In the genomic region with DNA sequence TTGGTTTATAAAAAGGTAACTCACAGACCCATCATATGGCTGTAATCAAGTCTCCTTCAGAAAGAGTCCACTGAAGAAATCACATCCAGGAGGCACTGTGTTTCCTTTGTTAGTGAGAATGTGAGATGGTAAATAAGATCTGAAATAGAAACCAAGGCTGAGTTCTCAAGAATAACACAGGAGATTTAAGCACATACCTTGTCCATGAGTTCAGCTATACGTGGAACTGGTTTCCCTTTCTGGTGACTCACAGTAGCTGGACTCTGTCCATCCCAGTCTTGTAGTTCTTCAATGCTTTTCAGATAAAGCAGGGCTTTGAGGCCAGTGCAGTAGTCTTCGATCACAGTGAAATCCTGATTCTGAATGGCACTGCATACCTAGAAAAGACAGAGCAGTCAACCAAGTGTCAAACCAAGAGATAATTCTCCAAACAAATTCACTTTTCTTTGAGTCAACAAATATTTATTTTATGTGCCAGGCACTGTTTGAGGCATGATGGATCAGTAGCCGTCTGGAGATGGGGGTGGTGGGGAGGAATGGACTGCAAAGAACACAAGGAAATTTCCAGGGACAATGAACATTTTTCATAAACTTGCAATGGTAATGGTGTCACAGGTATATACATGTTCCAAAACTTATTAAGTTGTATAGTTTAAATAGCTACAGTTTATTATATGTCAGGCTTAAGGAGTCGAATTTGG, we compare ENCODE assay signal across 1 cellular context.
TF ChIP-seq lines count a peak whose summit lies in the region.

No MANE protein-coding gene starts in this region.

TF ChIP-seq in IMR-90, 13 proteins besides CTCF, POLR2A, EP300 and RAD21:
- TF ChIP-seq NFE2L2 (IDR thresholded peaks at IDR 0.05; ENCODE audit: low read depth, low read length) (no peak), SMC3 (IDR thresholded peaks at IDR 0.05; ENCODE audit: low read depth, low read length) (peak; percentile 12; the same call in 1 of the 2 replicates), FOS (IDR thresholded peaks at IDR 0.05; ENCODE audit: low read depth, low read length) (peak; percentile 78)
